In the genomic region with DNA sequence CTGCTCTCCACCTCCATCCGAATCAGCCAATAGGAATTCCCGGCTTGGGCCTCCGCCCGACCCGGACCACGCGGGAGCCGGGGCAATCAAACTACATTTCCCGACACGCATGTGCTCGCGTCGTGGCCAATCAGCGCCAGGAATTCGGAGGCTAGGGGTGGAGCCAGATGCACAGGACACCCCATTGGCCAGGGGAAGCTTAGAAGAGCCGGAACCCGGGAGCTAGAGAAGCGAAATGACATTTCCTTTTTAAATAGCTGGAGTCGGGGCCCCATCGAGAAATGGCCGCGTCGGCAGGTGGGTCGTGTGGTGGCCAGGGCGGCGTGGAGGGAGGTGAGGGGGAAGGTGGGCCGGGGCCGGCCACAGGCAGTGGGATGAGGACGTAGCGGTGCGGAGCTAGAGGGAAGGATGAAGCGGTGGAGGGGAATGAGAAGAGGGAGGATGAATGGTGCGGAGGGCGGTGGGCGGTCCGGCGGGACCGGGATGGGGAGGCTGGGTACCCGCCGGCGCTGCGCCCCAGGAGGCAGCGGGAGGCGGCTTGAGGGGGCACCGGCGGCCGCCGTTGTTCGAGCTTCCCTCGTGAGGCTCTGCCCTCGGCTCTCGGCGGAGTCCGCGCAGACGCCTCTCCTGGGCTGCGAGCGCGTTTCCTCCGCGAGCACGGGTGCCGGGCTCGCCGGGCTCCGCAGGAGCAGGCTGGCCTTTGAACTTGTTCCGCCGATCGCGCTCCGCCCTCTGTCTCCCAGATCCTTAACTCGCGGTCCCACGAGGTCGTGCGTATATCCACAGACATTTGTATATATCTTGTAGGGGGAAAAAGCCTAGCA, we compare ENCODE assay signal across 8 cellular contexts. TPM values are rescaled to one million over a fixed set of nuclear protein-coding genes. Genes with fewer than 3 reads are reported as not detected.
A peak's percentile ranks its signal among the peaks of the same experiment; 100 is the strongest.
DNase-seq lines count a peak whose midpoint lies in the region; ATAC-seq and TF ChIP-seq lines count a peak whose summit lies in the region.

A gene with protein sequence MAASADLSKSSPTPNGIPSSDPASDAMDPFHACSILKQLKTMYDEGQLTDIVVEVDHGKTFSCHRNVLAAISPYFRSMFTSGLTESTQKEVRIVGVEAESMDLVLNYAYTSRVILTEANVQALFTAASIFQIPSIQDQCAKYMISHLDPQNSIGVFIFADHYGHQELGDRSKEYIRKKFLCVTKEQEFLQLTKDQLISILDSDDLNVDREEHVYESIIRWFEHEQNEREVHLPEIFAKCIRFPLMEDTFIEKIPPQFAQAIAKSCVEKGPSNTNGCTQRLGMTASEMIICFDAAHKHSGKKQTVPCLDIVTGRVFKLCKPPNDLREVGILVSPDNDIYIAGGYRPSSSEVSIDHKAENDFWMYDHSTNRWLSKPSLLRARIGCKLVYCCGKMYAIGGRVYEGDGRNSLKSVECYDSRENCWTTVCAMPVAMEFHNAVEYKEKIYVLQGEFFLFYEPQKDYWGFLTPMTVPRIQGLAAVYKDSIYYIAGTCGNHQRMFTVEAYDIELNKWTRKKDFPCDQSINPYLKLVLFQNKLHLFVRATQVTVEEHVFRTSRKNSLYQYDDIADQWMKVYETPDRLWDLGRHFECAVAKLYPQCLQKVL (plus strand): TSS at position 233 of the 824 bp plus-strand sequence. CDS start 49 bp downstream, at position 282.

- ATAC-seq in HG02623 (IDR thresholded peaks at IDR 0.05; ENCODE audit: unreplicated experiment) = peak; percentile 91
- peak; percentile 96 for ATAC-seq in activated naive CD4-positive, alpha-beta T cell treated with anti-CD3 and anti-CD28 coated beads, Interleukin-2, amount 50 U/mL, for 72 hours

- TF ChIP-seq POLR2A in suprapubic skin (IDR thresholded peaks at IDR 0.05) = no peak

- peak within 1 kb of the TSS; percentile 87 for H3K4me3 ChIP-seq in suprapubic skin

- H3K9me3 Mint-ChIP-seq in activated naive CD4-positive, alpha-beta T cell treated with anti-CD3 and anti-CD28 coated beads, Interleukin-2, amount 50 U/mL, for 72 hours = no peaks in the 10 kb centered on the region

- DNase-seq in GM10266 (ENCODE audit: extremely low spot score) = peak; percentile 95
- DNase-seq in NCI-H1105 (lab: John Stamatoyannopoulos, UW) = peak; percentile 92
- peak; percentile 98 for DNase-seq in SKM-1 treated with dmso at 0.1 percent for 144 hours (lab: John Stamatoyannopoulos, UW; ENCODE audit: unreplicated experiment)
- peak; percentile 94 to 98 for DNase-seq in activated naive CD4-positive, alpha-beta T cell treated with anti-CD3 and anti-CD28 coated beads, Interleukin-2, amount 50 U/mL, for 72 hours (ENCODE audit: low spot score in 2 of 2)
- peak; percentile 90 for DNase-seq in glomerular endothelial cell (ENCODE audit: extremely low read depth, low read depth, low spot score)
- peak; percentile 88 to 100 (median 99) for DNase-seq in nucleus accumbens (lab: John Stamatoyannopoulos, UW)
- peak; percentile 98 for DNase-seq in suprapubic skin (ENCODE audit: low spot score in 2 of 2)

- TF ChIP-seq EP300 in suprapubic skin (IDR thresholded peaks at IDR 0.05) = no peak

- WGBS in suprapubic skin = under 1% methylated on average over 50 of the region's 76 CpGs

- H3K36me3 Mint-ChIP-seq in activated naive CD4-positive, alpha-beta T cell treated with anti-CD3 and anti-CD28 coated beads, Interleukin-2, amount 50 U/mL, for 72 hours = peaks cover 6 to 11% of the 10 kb centered on the region in 2 donors

- H3K4me1 ChIP-seq in suprapubic skin = peaks cover 12% of the 10 kb centered on the region

- H3K27ac Mint-ChIP-seq in activated naive CD4-positive, alpha-beta T cell treated with anti-CD3 and anti-CD28 coated beads, Interleukin-2, amount 50 U/mL, for 72 hours = peak within 1 kb of the TSS; percentile 89 to 96

- H3K36me3 ChIP-seq in suprapubic skin = no peaks in the 10 kb centered on the region

- TF ChIP-seq CTCF in GM10266 (IDR thresholded peaks at IDR 0.05; ENCODE audit: control insufficient read depth, insufficient read depth, low read depth, missing control alignments) = no peak
- TF ChIP-seq CTCF in suprapubic skin (IDR thresholded peaks at IDR 0.05) = no peak

- peak within 1 kb of the TSS; percentile 63 for H3K27ac ChIP-seq in suprapubic skin

- H3K9me3 ChIP-seq in suprapubic skin = no peaks in the 10 kb centered on the region

- H3K27me3 ChIP-seq in suprapubic skin = peaks cover 10% of the 10 kb centered on the region

RNA-seq across cellular contexts. Expression of the gene that starts here (rescaled TPM):
- 10 to 100 TPM in 1 of 2 donors, 1 to 10 TPM in 1; 7.7 to 12.1 TPM for total RNA-seq in activated naive CD4-positive, alpha-beta T cell treated with anti-CD3 and anti-CD28 coated beads, Interleukin-2, amount 50 U/mL, for 72 hours
- total RNA-seq in glomerular endothelial cell (1.0 and 1.1 TPM in 2 replicates), suprapubic skin (1 to 10 TPM in 2 of 4 donors, under 1 TPM in 2; 0.48 to 1.9 (median 1.0) TPM)

Comparison
In these comparisons a context has a peak if more than half of its experiments do, and no peak if none do; other contexts are left out.
1. Peak in every context shown above with its lines: DNase-seq, ATAC-seq, H3K4me3 ChIP-seq and H3K27ac ChIP-seq.